ENCODE assay signal across 8 cellular contexts in genomic region chr18:22933958-22934423, GRCh38. TPM values are rescaled to one million over a fixed set of nuclear protein-coding genes. Genes with fewer than 3 reads are reported as not detected.
DNase-seq lines count a peak whose midpoint lies in the region; ATAC-seq, FAIRE-seq and TF ChIP-seq lines count a peak whose summit lies in the region.

No MANE protein-coding gene starts in this region.

- H3K36me3 Mint-ChIP-seq in activated T-cell treated with anti-CD3 and anti-CD28 coated beads, Interleukin-2, amount 50 U/mL, for 4 hours (ENCODE audit: insufficient read depth) = peaks cover 6% of the 10 kb centered on the region
- peaks cover 37% of the 10 kb centered on the region for H3K36me3 Mint-ChIP-seq in activated CD8-positive, alpha-beta T cell treated with anti-CD3 and anti-CD28 coated beads for 36 hours (ENCODE audit: low read depth)

- no peak for TF ChIP-seq CTCF in activated CD8-positive, alpha-beta T cell treated with anti-CD3 and anti-CD28 coated beads for 36 hours (IDR thresholded peaks at IDR 0.05)
- TF ChIP-seq CTCF in kidney (IDR thresholded peaks at IDR 0.05; ENCODE audit: borderline replicate concordance, extremely low read depth, insufficient read depth) (no peak), tibial artery (IDR thresholded peaks at IDR 0.05) (no peak)

- H3K27ac ChIP-seq in kidney (ENCODE audit: low read depth in 2 of 2, low read length in 2 of 2) (peak overlapping the region; percentile 95 to 98), tibial artery (peak overlapping the region; percentile 91 to 97)

- H3K27me3 Mint-ChIP-seq in activated T-cell treated with anti-CD3 and anti-CD28 coated beads, Interleukin-2, amount 50 U/mL, for 4 hours (ENCODE audit: low read depth) = no peaks in the 10 kb centered on the region
- peaks cover 7% of the 10 kb centered on the region for H3K27me3 Mint-ChIP-seq in activated CD8-positive, alpha-beta T cell treated with anti-CD3 and anti-CD28 coated beads for 36 hours

- no peak for DNase-seq in activated T-cell treated with anti-CD3 and anti-CD28 coated beads, Interleukin-2, amount 50 U/mL, for 4 hours
- DNase-seq in activated T-cell treated with anti-CD3 and anti-CD28 coated beads, Interleukin-2, amount 50 U/mL, for 48 hours = no peak
- no peak for DNase-seq in activated CD8-positive, alpha-beta T cell treated with anti-CD3 and anti-CD28 coated beads for 36 hours
- DNase-seq in kidney (no peak), tibial artery (no peak)
- DNase-seq in stimulated activated CD4-positive, alpha-beta T cell treated with anti-CD3 and anti-CD28 coated beads, Interleukin-2, amount 100 ng/mL, for 48 hours = no peak

- POLR2A ChIA-PET in activated CD8-positive, alpha-beta T cell treated with anti-CD3 and anti-CD28 coated beads for 36 hours (lab: Charles Lee) = interaction anchor here (1.5 kb wide), 1 partner anchor 10 kb away, joined by 6 read pairs; no protein-coding TSS in a partner anchor

- intact Hi-C loops in activated CD8-positive, alpha-beta T cell treated with anti-CD3 and anti-CD28 coated beads for 36 hours (cut with micrococcal nuclease) = no loop called here
- intact Hi-C loops in kidney (cut with DNase I) (no loop called here), tibial artery (cut with DNase I; ENCODE audit: low total_unique reads) (loop anchor here (5.0 to 10.0 kb wide), 2 partner anchors 481 to 653 kb away; partner anchors contain the start of gene NPC1)

- H3K4me3 Mint-ChIP-seq in activated T-cell treated with anti-CD3 and anti-CD28 coated beads, Interleukin-2, amount 50 U/mL, for 4 hours = peak overlapping the region; percentile 93
- H3K4me3 Mint-ChIP-seq in activated CD8-positive, alpha-beta T cell treated with anti-CD3 and anti-CD28 coated beads for 36 hours = peak overlapping the region; percentile 88

- H3K4me1 Mint-ChIP-seq in activated T-cell treated with anti-CD3 and anti-CD28 coated beads, Interleukin-2, amount 50 U/mL, for 4 hours (ENCODE audit: low read depth) = peaks cover 10% of the 10 kb centered on the region
- peaks cover 20% of the 10 kb centered on the region for H3K4me1 Mint-ChIP-seq in activated CD8-positive, alpha-beta T cell treated with anti-CD3 and anti-CD28 coated beads for 36 hours (ENCODE audit: low read depth)

- peak overlapping the region; percentile 87 for H3K27ac Mint-ChIP-seq in activated CD8-positive, alpha-beta T cell treated with anti-CD3 and anti-CD28 coated beads for 36 hours

- H3K4me3 ChIP-seq in kidney (ENCODE audit: low read length in 2 of 2) (peak overlapping the region; percentile 95 to 98), tibial artery (peak overlapping the region; percentile 72 to 83)

- H3K36me3 ChIP-seq in kidney (ENCODE audit: control insufficient read depth in 1 of 2, insufficient read depth in 2 of 2, low read length in 2 of 2) = no peaks in the 10 kb centered on the region
- peaks cover 0 to 7% (median 0%) of the 10 kb centered on the region in 3 donors for H3K36me3 ChIP-seq in tibial artery

- H3K9me3 ChIP-seq in kidney (ENCODE audit: control insufficient read depth in 1 of 2, low read length in 2 of 2) (no peaks in the 10 kb centered on the region), tibial artery (no peaks in the 10 kb centered on the region)

- H3K27me3 ChIP-seq in tibial artery = no peaks in the 10 kb centered on the region

- H3K4me1 ChIP-seq in kidney (ENCODE audit: control insufficient read depth in 1 of 2, insufficient read depth in 1 of 2, low read depth in 1 of 2, low read length in 2 of 2) (peaks cover 0 to 2% of the 10 kb centered on the region in 2 donors), tibial artery (peaks cover 0 to 7% (median 3%) of the 10 kb centered on the region in 4 donors)

- peak; percentile 23 to 33 for ATAC-seq in activated T-cell treated with anti-CD3 and anti-CD28 coated beads, Interleukin-2, amount 50 U/mL, for 4 hours
- peak; percentile 11 for ATAC-seq in HG03097 (IDR thresholded peaks at IDR 0.05; ENCODE audit: low FRiP score, unreplicated experiment)
- ATAC-seq in activated CD8-positive, alpha-beta T cell treated with anti-CD3 and anti-CD28 coated beads for 36 hours = peak; percentile 27
- no peak for ATAC-seq in GM21717 (IDR thresholded peaks at IDR 0.05; ENCODE audit: unreplicated experiment)

- FAIRE-seq in kidney (lab: Jason Lieb, UNC) = no peak

- CTCF ChIA-PET in activated CD8-positive, alpha-beta T cell treated with anti-CD3 and anti-CD28 coated beads for 36 hours (lab: Charles Lee) = interaction anchor here (1.0 to 1.3 kb wide), 2 partner anchors 49 to 135 kb away, joined by 4 read pairs; no protein-coding TSS in a partner anchor

- no peaks in the 10 kb centered on the region for H3K9me3 Mint-ChIP-seq in activated T-cell treated with anti-CD3 and anti-CD28 coated beads, Interleukin-2, amount 50 U/mL, for 4 hours
- H3K9me3 Mint-ChIP-seq in activated CD8-positive, alpha-beta T cell treated with anti-CD3 and anti-CD28 coated beads for 36 hours = no peaks in the 10 kb centered on the region

- peak overlapping the region; percentile 79 to 96 for H3K9ac ChIP-seq in kidney (ENCODE audit: low read length in 2 of 2)

RNA-seq across cellular contexts. Expression of gene RBBP8, which starts 0.9 kb away (rescaled TPM):
- total RNA-seq in activated T-cell treated with anti-CD3 and anti-CD28 coated beads, Interleukin-2, amount 50 U/mL, for 4 hours = 10 to 100 TPM; 40.9 to 61.5 (median 46.9) TPM
- total RNA-seq in activated CD8-positive, alpha-beta T cell treated with anti-CD3 and anti-CD28 coated beads for 36 hours = 10 to 100 TPM; 70.9 to 81.9 TPM
- 166 TPM for total RNA-seq in kidney
- 45.8 TPM for polyA plus RNA-seq in kidney (ENCODE audit: insufficient read depth, low read depth, low replicate concordance)
